7 cellular contexts compared by ENCODE assay signal in genomic region chr7:135558881-135559280, GRCh38. TPM values are rescaled to one million over a fixed set of nuclear protein-coding genes. Genes with fewer than 3 reads are reported as not detected.
DNase-seq lines count a peak whose midpoint lies in the region; TF ChIP-seq lines count a peak whose summit lies in the region.

No MANE protein-coding gene starts in this region.

- H3K4me3 ChIP-seq in HUES48 (ENCODE audit: low read depth, low read length) (peak overlapping the region; percentile 71), brain microvascular endothelial cell (ENCODE audit: low read depth, low read length) (peak overlapping the region; percentile 99), liver (ENCODE audit: low read depth in 1 of 3, low read length in 3 of 3) (peak overlapping the region; percentile 77 to 98 (median 90)), tibial nerve (peak overlapping the region; percentile 63 to 91 (median 76))

- TF ChIP-seq CTCF in brain microvascular endothelial cell (IDR thresholded peaks at IDR 0.05; ENCODE audit: low read depth, low read length, missing control alignments) = no peak
- no peak for TF ChIP-seq CTCF in liver (IDR thresholded peaks at IDR 0.05; ENCODE audit: low read depth, low read length, missing input control)
- TF ChIP-seq CTCF in tibial nerve (IDR thresholded peaks at IDR 0.05) = no peak

- DNase-seq in brain microvascular endothelial cell = no peak
- no peak for DNase-seq in tibial nerve (ENCODE audit: low spot score in 2 of 2)
- no peak for DNase-seq in occipital lobe (lab: John Stamatoyannopoulos, UW)
- no peak for DNase-seq in AG08396 (ENCODE audit: low spot score)
- no peak for DNase-seq in GM19240 (ENCODE audit: insufficient read length, low spot score)

- TF ChIP-seq POLR2A in tibial nerve (IDR thresholded peaks at IDR 0.05) = no peak

- H3K36me3 ChIP-seq in HUES48 (ENCODE audit: control insufficient read depth, insufficient read depth, low read length) = no peaks in the 10 kb centered on the region; the same call in 1 of the 2 replicates
- H3K36me3 ChIP-seq in brain microvascular endothelial cell (replicated peaks) = no peaks in the 10 kb centered on the region
- no peaks in the 10 kb centered on the region for H3K36me3 ChIP-seq in liver (ENCODE audit: control insufficient read depth in 4 of 4, insufficient read depth in 3 of 4, low read depth in 1 of 4, low read length in 3 of 4)
- H3K36me3 ChIP-seq in tibial nerve = no peaks in the 10 kb centered on the region

- 57% methylated on average over 5 of the region's 5 CpGs for WGBS in liver
- WGBS in tibial nerve, 2 donors = 61 to 65% methylated on average over 5 of the region's 5 CpGs

- no peak for TF ChIP-seq EP300 in tibial nerve (IDR thresholded peaks at IDR 0.05)

- peak overlapping the region; percentile 97; the same call in 1 of the 2 replicates for H3K9ac ChIP-seq in HUES48 (ENCODE audit: low read depth, low read length)
- H3K9ac ChIP-seq in liver (ENCODE audit: low read depth in 1 of 2, low read length in 2 of 2) = peak overlapping the region in 1 of 2 donors; percentile 43

- H3K9me3 ChIP-seq in HUES48 (ENCODE audit: control insufficient read depth, insufficient read depth, low read length) (no peaks in the 10 kb centered on the region), liver (ENCODE audit: control insufficient read depth in 4 of 4, low read length in 3 of 4) (no peaks in the 10 kb centered on the region), tibial nerve (no peaks in the 10 kb centered on the region)

- H3K27me3 ChIP-seq in HUES48 (ENCODE audit: control insufficient read depth, insufficient read depth, low read length) = no peaks in the 10 kb centered on the region
- no peaks in the 10 kb centered on the region for H3K27me3 ChIP-seq in brain microvascular endothelial cell (replicated peaks)
- no peaks in the 10 kb centered on the region for H3K27me3 ChIP-seq in liver (ENCODE audit: control insufficient read depth in 4 of 4, insufficient read depth in 4 of 4, low read length in 3 of 4)
- H3K27me3 ChIP-seq in tibial nerve = no peaks in the 10 kb centered on the region

- H3K27ac ChIP-seq in HUES48 (ENCODE audit: low read depth, low read length) (peak overlapping the region; percentile 95), brain microvascular endothelial cell (no peak overlapping the region), liver (ENCODE audit: low read depth in 1 of 2, low read length in 2 of 2) (peak overlapping the region in 1 of 2 donors; percentile 93), tibial nerve (peak overlapping the region in 3 of 4 donors; percentile 84 to 93 (median 90))

- in situ Hi-C loops in brain microvascular endothelial cell (cut with HindIII; ENCODE audit: low pct_ligation_motif_present, low sequenced_read_pairs) = no loop called here

- no peak for TF ChIP-seq RAD21 in liver (IDR thresholded peaks at IDR 0.05)

- H3K4me1 ChIP-seq in HUES48 (ENCODE audit: control insufficient read depth, insufficient read depth, low read length) (peaks cover 31% of the 10 kb centered on the region), liver (ENCODE audit: control insufficient read depth in 4 of 4, insufficient read depth in 4 of 4, low read length in 3 of 4) (peaks cover 1 to 15% (median 9%) of the 10 kb centered on the region in 4 donors), tibial nerve (peaks cover 0 to 33% (median 14%) of the 10 kb centered on the region in 4 donors)

TF ChIP-seq in liver, 16 proteins besides CTCF, POLR2A, EP300 and RAD21:
- TF ChIP-seq, protein P1, sequence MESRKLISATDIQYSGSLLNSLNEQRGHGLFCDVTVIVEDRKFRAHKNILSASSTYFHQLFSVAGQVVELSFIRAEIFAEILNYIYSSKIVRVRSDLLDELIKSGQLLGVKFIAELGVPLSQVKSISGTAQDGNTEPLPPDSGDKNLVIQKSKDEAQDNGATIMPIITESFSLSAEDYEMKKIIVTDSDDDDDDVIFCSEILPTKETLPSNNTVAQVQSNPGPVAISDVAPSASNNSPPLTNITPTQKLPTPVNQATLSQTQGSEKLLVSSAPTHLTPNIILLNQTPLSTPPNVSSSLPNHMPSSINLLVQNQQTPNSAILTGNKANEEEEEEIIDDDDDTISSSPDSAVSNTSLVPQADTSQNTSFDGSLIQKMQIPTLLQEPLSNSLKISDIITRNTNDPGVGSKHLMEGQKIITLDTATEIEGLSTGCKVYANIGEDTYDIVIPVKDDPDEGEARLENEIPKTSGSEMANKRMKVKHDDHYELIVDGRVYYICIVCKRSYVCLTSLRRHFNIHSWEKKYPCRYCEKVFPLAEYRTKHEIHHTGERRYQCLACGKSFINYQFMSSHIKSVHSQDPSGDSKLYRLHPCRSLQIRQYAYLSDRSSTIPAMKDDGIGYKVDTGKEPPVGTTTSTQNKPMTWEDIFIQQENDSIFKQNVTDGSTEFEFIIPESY (IDR thresholded peaks at IDR 0.05) = no peak
- no peak for TF ChIP-seq EGR1 (IDR thresholded peaks at IDR 0.05; ENCODE audit: low read depth in 2 of 2)
- TF ChIP-seq, protein P2, sequence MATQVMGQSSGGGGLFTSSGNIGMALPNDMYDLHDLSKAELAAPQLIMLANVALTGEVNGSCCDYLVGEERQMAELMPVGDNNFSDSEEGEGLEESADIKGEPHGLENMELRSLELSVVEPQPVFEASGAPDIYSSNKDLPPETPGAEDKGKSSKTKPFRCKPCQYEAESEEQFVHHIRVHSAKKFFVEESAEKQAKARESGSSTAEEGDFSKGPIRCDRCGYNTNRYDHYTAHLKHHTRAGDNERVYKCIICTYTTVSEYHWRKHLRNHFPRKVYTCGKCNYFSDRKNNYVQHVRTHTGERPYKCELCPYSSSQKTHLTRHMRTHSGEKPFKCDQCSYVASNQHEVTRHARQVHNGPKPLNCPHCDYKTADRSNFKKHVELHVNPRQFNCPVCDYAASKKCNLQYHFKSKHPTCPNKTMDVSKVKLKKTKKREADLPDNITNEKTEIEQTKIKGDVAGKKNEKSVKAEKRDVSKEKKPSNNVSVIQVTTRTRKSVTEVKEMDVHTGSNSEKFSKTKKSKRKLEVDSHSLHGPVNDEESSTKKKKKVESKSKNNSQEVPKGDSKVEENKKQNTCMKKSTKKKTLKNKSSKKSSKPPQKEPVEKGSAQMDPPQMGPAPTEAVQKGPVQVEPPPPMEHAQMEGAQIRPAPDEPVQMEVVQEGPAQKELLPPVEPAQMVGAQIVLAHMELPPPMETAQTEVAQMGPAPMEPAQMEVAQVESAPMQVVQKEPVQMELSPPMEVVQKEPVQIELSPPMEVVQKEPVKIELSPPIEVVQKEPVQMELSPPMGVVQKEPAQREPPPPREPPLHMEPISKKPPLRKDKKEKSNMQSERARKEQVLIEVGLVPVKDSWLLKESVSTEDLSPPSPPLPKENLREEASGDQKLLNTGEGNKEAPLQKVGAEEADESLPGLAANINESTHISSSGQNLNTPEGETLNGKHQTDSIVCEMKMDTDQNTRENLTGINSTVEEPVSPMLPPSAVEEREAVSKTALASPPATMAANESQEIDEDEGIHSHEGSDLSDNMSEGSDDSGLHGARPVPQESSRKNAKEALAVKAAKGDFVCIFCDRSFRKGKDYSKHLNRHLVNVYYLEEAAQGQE (IDR thresholded peaks at IDR 0.05) = no peak
- TF ChIP-seq YY1 (IDR thresholded peaks at IDR 0.05) = no peak
- no peak for TF ChIP-seq NR2F2 (IDR thresholded peaks at IDR 0.05)
- TF ChIP-seq FOXA2 (IDR thresholded peaks at IDR 0.05) = no peak
- no peak for TF ChIP-seq RXRA (IDR thresholded peaks at IDR 0.05)
- no peak for TF ChIP-seq FOXA1 (IDR thresholded peaks at IDR 0.05)
- TF ChIP-seq GABPA (IDR thresholded peaks at IDR 0.05 in 1 of 2, conservative IDR thresholded peaks at IDR 0.05 in 1 of 2) = no peak
- no peak for TF ChIP-seq SP1 (IDR thresholded peaks at IDR 0.05)
- no peak for TF ChIP-seq TAF1 (conservative IDR thresholded peaks at IDR 0.05)

RNA-seq across cellular contexts. Expression of gene NUP205, which starts 1.2 kb away (rescaled TPM):
- total RNA-seq in liver (10 to 100 TPM; 16.6 to 27.8 TPM), tibial nerve (10 to 100 TPM; 28.6 to 68.2 (median 42.1) TPM), occipital lobe (58.0 TPM)
- polyA plus RNA-seq in liver = 1 to 10 TPM; 6.3 to 7.5 TPM

RNA-seq across cellular contexts. Expression of gene CNOT4, which starts 49.0 kb away (rescaled TPM):
- total RNA-seq in liver = 10 to 100 TPM in 1 of 2 donors, 1 to 10 TPM in 1; 6.9 to 11.1 TPM
- 10 to 100 TPM in 1 of 2 donors, 1 to 10 TPM in 1; 3.7 to 10.3 TPM for polyA plus RNA-seq in liver
- total RNA-seq in tibial nerve = 10 to 100 TPM; 16.8 to 26.0 (median 20.0) TPM
- total RNA-seq in occipital lobe = 32.4 TPM
